1 cellular context compared by ENCODE assay signal in genomic region chr19:57769345-57770131, GRCh38.
TF ChIP-seq lines count a peak whose summit lies in the region.

Gene ZNF586, plus strand, starts transcription at chr19:57769676. Its CDS starts 167 bp downstream, at chr19:57769843.

TF ChIP-seq in HEK293, 187 proteins besides CTCF, POLR2A, EP300 and RAD21 (continued from another document):
- TF ChIP-seq ZNF692 (tag by site-specific recombination; IDR thresholded peaks at IDR 0.05) = peak; percentile 60; the same call in 1 of the 2 replicates
- no peak for TF ChIP-seq ZNF292 (tag by site-specific recombination; IDR thresholded peaks at IDR 0.05; ENCODE audit: borderline replicate concordance, low read depth)
- TF ChIP-seq ZFP41 (tag by site-specific recombination; IDR thresholded peaks at IDR 0.05; ENCODE audit: borderline replicate concordance) = 0 out of 2 replicates have a peak, but pooled peaks have one; percentile 16
- TF ChIP-seq ZFP37 (tag by site-specific recombination; IDR thresholded peaks at IDR 0.05) = 0 out of 2 replicates have a peak, but pooled peaks have one; percentile 74
- TF ChIP-seq PRDM10 (tag by site-specific recombination; IDR thresholded peaks at IDR 0.05) = peak; percentile 51
- no peak for TF ChIP-seq ZNF585B (tag by site-specific recombination; IDR thresholded peaks at IDR 0.05)
- TF ChIP-seq HOXD13 (CRISPR knock-in tag; IDR thresholded peaks at IDR 0.05; ENCODE audit: borderline replicate concordance) = peak; percentile 43
- peak; percentile 99 for TF ChIP-seq ZNF518A (tag by site-specific recombination; conservative IDR thresholded peaks at IDR 0.05; ENCODE audit: low read depth)
- no peak; the same call in none of the 2 replicates for TF ChIP-seq ZBTB17 (tag by site-specific recombination; IDR thresholded peaks at IDR 0.05)
- TF ChIP-seq PBX3 (CRISPR knock-in tag; IDR thresholded peaks at IDR 0.05) = peak; percentile 93
- TF ChIP-seq ZNF423 (tag by site-specific recombination; IDR thresholded peaks at IDR 0.05) = no peak
- peak; percentile 96 for TF ChIP-seq HOXC10 (CRISPR knock-in tag; IDR thresholded peaks at IDR 0.05)
- TF ChIP-seq YY2 (tag by site-specific recombination; IDR thresholded peaks at IDR 0.05) = peak; percentile 96
- 0 out of 2 replicates have a peak, but pooled peaks have one; percentile 69 for TF ChIP-seq ZNF501 (tag by site-specific recombination; IDR thresholded peaks at IDR 0.05)
- 0 out of 2 replicates have a peak, but pooled peaks have one; percentile 34 for TF ChIP-seq ZNF600 (tag by site-specific recombination; IDR thresholded peaks at IDR 0.05)
- TF ChIP-seq ZNF391 (tag by site-specific recombination; IDR thresholded peaks at IDR 0.05; ENCODE audit: borderline replicate concordance, low read depth) = no peak
- peak; percentile 89 for TF ChIP-seq ZNF76 (tag by site-specific recombination; IDR thresholded peaks at IDR 0.05; ENCODE audit: borderline replicate concordance, low read depth)
- 0 out of 2 replicates have a peak, but pooled peaks have one; percentile 3 for TF ChIP-seq ZNF560 (tag by site-specific recombination; IDR thresholded peaks at IDR 0.05; ENCODE audit: borderline replicate concordance)
- TF ChIP-seq ZNF366 (tag by site-specific recombination; conservative IDR thresholded peaks at IDR 0.05) = no peak
- TF ChIP-seq YY1 (tag by site-specific recombination; IDR thresholded peaks at IDR 0.05) = peak; percentile 82
- no peak for TF ChIP-seq ZNF112 (tag by site-specific recombination; IDR thresholded peaks at IDR 0.05)
- no peak for TF ChIP-seq HOXA7 (CRISPR knock-in tag; IDR thresholded peaks at IDR 0.05; ENCODE audit: borderline replicate concordance)
- TF ChIP-seq ZNF623 (tag by site-specific recombination; IDR thresholded peaks at IDR 0.05) = no peak
- no peak for TF ChIP-seq MYNN (tag by site-specific recombination; IDR thresholded peaks at IDR 0.05; ENCODE audit: borderline replicate concordance)
- peak; percentile 57; the same call in 1 of the 2 replicates for TF ChIP-seq ZXDB (tag by site-specific recombination; IDR thresholded peaks at IDR 0.05)
- no peak; the same call in 1 of the 2 replicates for TF ChIP-seq ZBTB20 (tag by site-specific recombination; IDR thresholded peaks at IDR 0.05)
- TF ChIP-seq ZNF335 (tag by site-specific recombination; conservative IDR thresholded peaks at IDR 0.05) = peak; percentile 96
- TF ChIP-seq ZNF280D (tag by site-specific recombination; IDR thresholded peaks at IDR 0.05) = peak; percentile 83
- no peak for TF ChIP-seq ZNF211 (tag by site-specific recombination; IDR thresholded peaks at IDR 0.05; ENCODE audit: low read depth)
